In genomic region chr17:75813081-75814020, GRCh38 we compare ENCODE assay signal across 16 cellular contexts. TPM values are rescaled to one million over a fixed set of nuclear protein-coding genes. Genes with fewer than 3 reads are reported as not detected.
DNase-seq lines count a peak whose midpoint lies in the region; ATAC-seq and TF ChIP-seq lines count a peak whose summit lies in the region.
"Had no signal": no experiment of that assay in that cellular context is flagged by ENCODE, and none has a peak within 500 bp of the region (broad histone marks: within the 10 kb centered on the region; RNA-seq: fewer than 3 reads in every experiment).

No MANE protein-coding gene starts in this region.

- no peaks in the 10 kb centered on the region for H3K9me2 ChIP-seq in hepatocyte (replicated peaks; ENCODE audit: insufficient read depth)

- DNase-seq in D341Med (ENCODE audit: low spot score) (peak; percentile 32), RWPE1 (ENCODE audit: low spot score) (no peak), hepatocyte (ENCODE audit: low spot score) (peak; percentile 4), posterior vena cava (ENCODE audit: low spot score) (peak; percentile 82), NCI-H526 treated with DMSO at 0.1 percent for 48 hours (lab: John Stamatoyannopoulos, UW) (no peak), kidney tubule cell (ENCODE audit: low spot score) (no peak), HuH-7 (ENCODE audit: low spot score) (no peak)
- DNase-seq: AML-193, Caco-2, DMS53, KBM-7, NCI-H1092, NCI-H345, PC-9, SHP77 treated with DMSO at 0.1 percent for 48 hours had no signal

- H3K79me2 ChIP-seq in hepatocyte: no peaks in the 10 kb centered on the region

- no peaks in the 10 kb centered on the region for H3K9me3 ChIP-seq in hepatocyte (ENCODE audit: low read depth)
- H3K9me3 ChIP-seq: Caco-2 had no signal

- no peak overlapping the region for H3K4me3 ChIP-seq in hepatocyte
- H3K4me3 ChIP-seq: PC-9 had no signal

- POLR2A ChIA-PET in RWPE1 (lab: Yijun Ruan, JAX; ENCODE audit: low non-redundant PET): interaction anchor here (0.6 to 0.8 kb wide), 2 partner anchors 38 to 691 kb away, joined by 3 to 4 read pairs; no protein-coding TSS in a partner anchor

- 95% methylated on average over 24 of the region's 24 CpGs for WGBS in hepatocyte (ENCODE audit: low lambda C conversion rate, missing lambda C conversion rate)

- CTCF ChIA-PET in RWPE1 (lab: Yijun Ruan, JAX): interaction anchor here (0.5 to 1.2 kb wide), 3 partner anchors 27 to 50 kb away, joined by 3 to 4 read pairs (median 3); no protein-coding TSS in a partner anchor

- H3K4me1 ChIP-seq in hepatocyte (ENCODE audit: insufficient read depth): no peaks in the 10 kb centered on the region

- no peak overlapping the region for H3K4me2 ChIP-seq in hepatocyte
- H3K4me2 ChIP-seq: PC-9 had no signal

- H3K27ac ChIP-seq in RWPE1 (peak overlapping the region; percentile 94), hepatocyte (no peak overlapping the region)
- H3K27ac ChIP-seq: PC-9 had no signal

- no peak overlapping the region for H2AFZ ChIP-seq in hepatocyte
- H2AFZ ChIP-seq: PC-9 had no signal

- ATAC-seq in GM21528 (IDR thresholded peaks at IDR 0.05; ENCODE audit: low FRiP score, unreplicated experiment): no peak

- TF ChIP-seq CTCF in RWPE1 (conservative IDR thresholded peaks at IDR 0.05; ENCODE audit: low read depth): no peak
- TF ChIP-seq CTCF in hepatocyte (IDR thresholded peaks at IDR 0.05; ENCODE audit: poor library complexity): no peak

- no peaks in the 10 kb centered on the region for H3K36me3 ChIP-seq in hepatocyte (replicated peaks; ENCODE audit: insufficient read depth, low read depth)

- intact Hi-C loops in posterior vena cava (cut with DNase I): no loop called here

- no peaks in the 10 kb centered on the region for H3K27me3 ChIP-seq in hepatocyte

- no peaks in the 10 kb centered on the region for H4K20me1 ChIP-seq in hepatocyte (ENCODE audit: insufficient read depth, poor library complexity, severe bottlenecking)

RNA-seq across cellular contexts. Expression of gene UNK, which starts 28.7 kb away (rescaled TPM):
- total RNA-seq in hepatocyte (26.7 and 30.9 TPM in 2 replicates), posterior vena cava (10 to 100 TPM; 23.3 to 32.9 TPM)
- 22.3 and 28.2 TPM in 2 replicates for polyA plus RNA-seq in hepatocyte

RNA-seq across cellular contexts. Expression of gene UNC13D, which starts 30.9 kb away (rescaled TPM):
- total RNA-seq in hepatocyte (2.2 and 4.3 TPM in 2 replicates), posterior vena cava (10 to 100 TPM in 1 of 2 donors, 1 to 10 TPM in 1; 7.3 to 15.1 TPM)
- 8.8 and 10.1 TPM in 2 replicates for polyA plus RNA-seq in hepatocyte

RNA-seq across cellular contexts. Expression of gene WBP2, which starts 41.8 kb away (rescaled TPM):
- total RNA-seq in hepatocyte (22.8 and 29.0 TPM in 2 replicates), posterior vena cava (100 to 1,000 TPM in 1 of 2 donors, 10 to 100 TPM in 1; 75.8 to 111 TPM)
- 129 and 143 TPM in 2 replicates for polyA plus RNA-seq in hepatocyte

RNA-seq across cellular contexts. Expression of gene GALK1, which starts 48.4 kb away (rescaled TPM):
- total RNA-seq in hepatocyte (63.7 and 76.4 TPM in 2 replicates), posterior vena cava (10 to 100 TPM; 21.0 to 27.6 TPM)
- polyA plus RNA-seq in hepatocyte: 139 and 161 TPM in 2 replicates

Comparison
In these comparisons a context has a peak if more than half of its experiments do, and no peak if none do; other contexts are left out.
1. DNase-seq: peak in D341Med (single experiment), hepatocyte (single experiment) and posterior vena cava (single experiment); none in RWPE1 (single experiment), NCI-H526 treated with DMSO at 0.1 percent for 48 hours (single experiment), kidney tubule cell (single experiment) and HuH-7 (single experiment).